In the genomic region with DNA sequence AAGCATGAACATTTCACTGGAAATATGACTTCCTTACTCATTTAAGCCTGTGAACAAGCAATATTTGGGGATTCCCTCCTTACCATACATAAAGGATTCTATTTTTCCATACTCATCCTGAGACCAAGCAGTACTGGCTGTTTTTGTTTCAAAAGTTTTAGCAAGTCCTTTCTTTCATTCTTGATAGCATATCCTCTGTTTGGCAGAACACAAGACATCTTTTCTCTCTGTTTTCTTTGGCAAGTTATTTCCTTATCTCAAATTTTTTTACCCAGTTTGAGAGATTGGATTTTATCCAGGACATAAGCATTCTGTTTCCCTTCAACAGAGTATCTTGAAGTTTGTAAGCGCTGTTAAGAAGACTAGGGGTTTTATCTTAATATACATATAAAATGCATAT, we compare ENCODE assay signal across 16 cellular contexts. TPM values are rescaled to one million over a fixed set of nuclear protein-coding genes. Genes with fewer than 3 reads are reported as not detected.
DNase-seq lines count a peak whose midpoint lies in the region; ATAC-seq, FAIRE-seq and TF ChIP-seq lines count a peak whose summit lies in the region.
"Had no signal": no experiment of that assay in that cellular context is flagged by ENCODE, and none has a peak within 500 bp of the region (broad histone marks: within the 10 kb centered on the region; RNA-seq: fewer than 3 reads in every experiment).

No MANE protein-coding gene starts in this region.

- peaks cover 24% of the 10 kb centered on the region for H3K36me3 Mint-ChIP-seq in activated T-cell treated with anti-CD3 and anti-CD28 coated beads, Interleukin-2, amount 50 U/mL, for 24 hours (ENCODE audit: low read depth)
- peaks cover 1% of the 10 kb centered on the region for H3K36me3 Mint-ChIP-seq in activated T-cell treated with anti-CD3 and anti-CD28 coated beads, Interleukin-2, amount 50 U/mL, for 4 hours (ENCODE audit: insufficient read depth)
- H3K36me3 Mint-ChIP-seq in WTC11 = 0 out of 2 replicates have a peak, but pooled peaks cover 2% of the 10 kb centered on the region

- H3K36me3 ChIP-seq in spleen (no peaks in the 10 kb centered on the region), kidney (ENCODE audit: control insufficient read depth in 1 of 2, insufficient read depth in 2 of 2, low read length in 2 of 2) (no peaks in the 10 kb centered on the region)
- H3K36me3 ChIP-seq: ovary had no signal

- CTCF ChIA-PET in WTC11 (lab: Charles Lee) = interaction anchor here (1.5 kb wide), 1 partner anchor 35 kb away, joined by 4 read pairs; no protein-coding TSS in a partner anchor

- H3K27ac Mint-ChIP-seq in activated T-cell treated with anti-CD3 and anti-CD28 coated beads, Interleukin-2, amount 50 U/mL, for 24 hours = peak overlapping the region; percentile 5
- peak overlapping the region; percentile 57 for H3K27ac Mint-ChIP-seq in WTC11

- no peaks in the 10 kb centered on the region for H3K27me3 ChIP-seq in spleen (replicated peaks in 1 of 7)
- H3K27me3 ChIP-seq: ovary had no signal

- H3K9me3 ChIP-seq in spleen (no peaks in the 10 kb centered on the region), kidney (ENCODE audit: control insufficient read depth in 1 of 2, low read length in 2 of 2) (no peaks in the 10 kb centered on the region)
- H3K9me3 ChIP-seq: A549, ovary had no signal

- TF ChIP-seq CTCF in WTC11 (IDR thresholded peaks at IDR 0.05) (no peak), spleen (IDR thresholded peaks at IDR 0.05 in 8 of 11, conservative IDR thresholded peaks at IDR 0.05 in 3 of 11) (no peak), kidney (IDR thresholded peaks at IDR 0.05; ENCODE audit: borderline replicate concordance, extremely low read depth, insufficient read depth) (no peak)

- H3K27ac ChIP-seq in spleen (peak overlapping the region; percentile 23 to 98 (median 98)), kidney (ENCODE audit: low read depth in 2 of 2, low read length in 2 of 2) (no peak overlapping the region)
- H3K27ac ChIP-seq: A549 had no signal

- no peak for ATAC-seq in activated T-cell treated with anti-CD3 and anti-CD28 coated beads, Interleukin-2, amount 50 U/mL, for 4 hours
- ATAC-seq in WTC11 (no peak), GM18517 (IDR thresholded peaks at IDR 0.05; ENCODE audit: unreplicated experiment) (no peak)
- ATAC-seq: A549 had no signal

- POLR2A ChIA-PET in WTC11 (lab: Charles Lee) = no interaction called here

- DNase-seq in activated T-cell treated with anti-CD3 and anti-CD28 coated beads, Interleukin-2, amount 50 U/mL, for 24 hours = no peak
- DNase-seq in activated T-cell treated with anti-CD3 and anti-CD28 coated beads, Interleukin-2, amount 50 U/mL, for 4 hours = no peak
- DNase-seq in WTC11 (ENCODE audit: low spot score) = no peak
- DNase-seq in erythroblast (lab: John Stamatoyannopoulos, UW) = peak; percentile 10 to 16
- no peak for DNase-seq in spleen
- DNase-seq in kidney = no peak
- no peak for DNase-seq in NCI-H187 treated with DMSO at 0.1 percent for 48 hours (lab: John Stamatoyannopoulos, UW)
- DNase-seq: activated naive CD4-positive, alpha-beta T cell treated with Interleukin-2 at 50 U/mL for 16 hours; Karpas-422; NCI-H1436 treated with DMSO at 0.1 percent for 48 hours; NCI-H510A; ovary; T-helper 9 cell had no signal

- H3K4me1 Mint-ChIP-seq in activated T-cell treated with anti-CD3 and anti-CD28 coated beads, Interleukin-2, amount 50 U/mL, for 24 hours (ENCODE audit: low read depth) = peaks cover 49% of the 10 kb centered on the region
- H3K4me1 Mint-ChIP-seq in activated T-cell treated with anti-CD3 and anti-CD28 coated beads, Interleukin-2, amount 50 U/mL, for 4 hours (ENCODE audit: low read depth) = peaks cover 41% of the 10 kb centered on the region
- peaks cover 48% of the 10 kb centered on the region for H3K4me1 Mint-ChIP-seq in WTC11

- FAIRE-seq in kidney (lab: Jason Lieb, UNC) = no peak
- FAIRE-seq: A549, GM18507 had no signal

- intact Hi-C loops in spleen (cut with DNase I; ENCODE audit: low total_unique reads) (no loop called here), kidney (cut with DNase I) (no loop called here)

- H3K4me3 ChIP-seq in spleen (no peak overlapping the region), kidney (ENCODE audit: low read length in 2 of 2) (no peak overlapping the region)
- H3K4me3 ChIP-seq: A549, ovary had no signal

- no peaks in the 10 kb centered on the region for H3K27me3 Mint-ChIP-seq in activated T-cell treated with anti-CD3 and anti-CD28 coated beads, Interleukin-2, amount 50 U/mL, for 24 hours
- no peaks in the 10 kb centered on the region for H3K27me3 Mint-ChIP-seq in activated T-cell treated with anti-CD3 and anti-CD28 coated beads, Interleukin-2, amount 50 U/mL, for 4 hours (ENCODE audit: low read depth)
- H3K27me3 Mint-ChIP-seq in WTC11 (ENCODE audit: low read depth) = no peaks in the 10 kb centered on the region

- H3K9me3 Mint-ChIP-seq in activated T-cell treated with anti-CD3 and anti-CD28 coated beads, Interleukin-2, amount 50 U/mL, for 24 hours = no peaks in the 10 kb centered on the region
- H3K9me3 Mint-ChIP-seq in activated T-cell treated with anti-CD3 and anti-CD28 coated beads, Interleukin-2, amount 50 U/mL, for 4 hours = no peaks in the 10 kb centered on the region
- H3K9me3 Mint-ChIP-seq in WTC11 = no peaks in the 10 kb centered on the region

- H3K4me3 Mint-ChIP-seq in activated T-cell treated with anti-CD3 and anti-CD28 coated beads, Interleukin-2, amount 50 U/mL, for 24 hours = no peak overlapping the region
- no peak overlapping the region for H3K4me3 Mint-ChIP-seq in activated T-cell treated with anti-CD3 and anti-CD28 coated beads, Interleukin-2, amount 50 U/mL, for 4 hours
- peak overlapping the region; percentile 45 for H3K4me3 Mint-ChIP-seq in WTC11

- H3K9ac ChIP-seq in kidney (ENCODE audit: low read length in 2 of 2) = no peak overlapping the region

- no peak for TF ChIP-seq POLR2A in erythroblast (IDR thresholded peaks at IDR 0.05; ENCODE audit: low read length)
- TF ChIP-seq POLR2A in spleen (IDR thresholded peaks at IDR 0.05) = no peak

- H3K4me1 ChIP-seq in spleen = peaks cover 14 to 50% (median 29%) of the 10 kb centered on the region in 6 donors
- H3K4me1 ChIP-seq in kidney (ENCODE audit: control insufficient read depth in 1 of 2, insufficient read depth in 1 of 2, low read depth in 1 of 2, low read length in 2 of 2) = peaks cover 1 to 2% of the 10 kb centered on the region in 2 donors

- 42 to 67% (median 62%) methylated on average over 1 of the region's 1 CpG for WGBS in spleen, 5 donors

TF ChIP-seq in WTC11, 78 proteins besides CTCF, POLR2A, EP300 and RAD21:
- TF ChIP-seq, protein P1, sequence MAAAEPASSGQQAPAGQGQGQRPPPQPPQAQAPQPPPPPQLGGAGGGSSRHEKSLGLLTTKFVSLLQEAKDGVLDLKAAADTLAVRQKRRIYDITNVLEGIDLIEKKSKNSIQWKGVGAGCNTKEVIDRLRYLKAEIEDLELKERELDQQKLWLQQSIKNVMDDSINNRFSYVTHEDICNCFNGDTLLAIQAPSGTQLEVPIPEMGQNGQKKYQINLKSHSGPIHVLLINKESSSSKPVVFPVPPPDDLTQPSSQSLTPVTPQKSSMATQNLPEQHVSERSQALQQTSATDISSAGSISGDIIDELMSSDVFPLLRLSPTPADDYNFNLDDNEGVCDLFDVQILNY (CRISPR knock-in tag; IDR thresholded peaks at IDR 0.05) = no peak
- TF ChIP-seq MXD4 (CRISPR knock-in tag; IDR thresholded peaks at IDR 0.05; ENCODE audit: borderline replicate concordance) (no peak), JAZF1 (CRISPR knock-in tag; IDR thresholded peaks at IDR 0.05) (no peak), SOX15 (CRISPR knock-in tag; IDR thresholded peaks at IDR 0.05) (no peak)
- TF ChIP-seq, protein P2, sequence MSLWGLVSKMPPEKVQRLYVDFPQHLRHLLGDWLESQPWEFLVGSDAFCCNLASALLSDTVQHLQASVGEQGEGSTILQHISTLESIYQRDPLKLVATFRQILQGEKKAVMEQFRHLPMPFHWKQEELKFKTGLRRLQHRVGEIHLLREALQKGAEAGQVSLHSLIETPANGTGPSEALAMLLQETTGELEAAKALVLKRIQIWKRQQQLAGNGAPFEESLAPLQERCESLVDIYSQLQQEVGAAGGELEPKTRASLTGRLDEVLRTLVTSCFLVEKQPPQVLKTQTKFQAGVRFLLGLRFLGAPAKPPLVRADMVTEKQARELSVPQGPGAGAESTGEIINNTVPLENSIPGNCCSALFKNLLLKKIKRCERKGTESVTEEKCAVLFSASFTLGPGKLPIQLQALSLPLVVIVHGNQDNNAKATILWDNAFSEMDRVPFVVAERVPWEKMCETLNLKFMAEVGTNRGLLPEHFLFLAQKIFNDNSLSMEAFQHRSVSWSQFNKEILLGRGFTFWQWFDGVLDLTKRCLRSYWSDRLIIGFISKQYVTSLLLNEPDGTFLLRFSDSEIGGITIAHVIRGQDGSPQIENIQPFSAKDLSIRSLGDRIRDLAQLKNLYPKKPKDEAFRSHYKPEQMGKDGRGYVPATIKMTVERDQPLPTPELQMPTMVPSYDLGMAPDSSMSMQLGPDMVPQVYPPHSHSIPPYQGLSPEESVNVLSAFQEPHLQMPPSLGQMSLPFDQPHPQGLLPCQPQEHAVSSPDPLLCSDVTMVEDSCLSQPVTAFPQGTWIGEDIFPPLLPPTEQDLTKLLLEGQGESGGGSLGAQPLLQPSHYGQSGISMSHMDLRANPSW (CRISPR knock-in tag; conservative IDR thresholded peaks at IDR 0.05; ENCODE audit: low read depth) = no peak

RNA-seq across cellular contexts. Expression of a gene that starts 3.0 kb away (rescaled TPM):
- 1 to 10 TPM; 4.7 to 5.4 (median 5.3) TPM for total RNA-seq in activated T-cell treated with anti-CD3 and anti-CD28 coated beads, Interleukin-2, amount 50 U/mL, for 4 hours
- total RNA-seq in WTC11 (2021) (29.9 to 34.4 TPM (median 30.0 TPM) in 3 replicates), spleen (10 to 100 TPM; 19.8 to 31.0 (median 28.8) TPM), kidney (50.4 TPM)
- polyA plus RNA-seq in spleen (10 to 100 TPM in 1 of 3 donors, 1 to 10 TPM in 2; 5.3 to 12.6 (median 7.3) TPM), kidney (ENCODE audit: insufficient read depth, low read depth, low replicate concordance) (28.7 TPM)

Comparison
In these comparisons a context has a peak if more than half of its experiments do, and no peak if none do; other contexts are left out.
1. DNase-seq: peak in erythroblast (2 of 2); none in activated T-cell treated with anti-CD3 and anti-CD28 coated beads, Interleukin-2, amount 50 U/mL, for 24 hours (single experiment), activated T-cell treated with anti-CD3 and anti-CD28 coated beads, Interleukin-2, amount 50 U/mL, for 4 hours (single experiment), WTC11 (single experiment), spleen (single experiment), kidney (single experiment) and NCI-H187 treated with DMSO at 0.1 percent for 48 hours (single experiment).
2. H3K27ac ChIP-seq: peak in spleen (8 of 8); none in kidney (0 of 2).